Comparison of ENCODE assay signal across 26 cellular contexts in the genomic region with DNA sequence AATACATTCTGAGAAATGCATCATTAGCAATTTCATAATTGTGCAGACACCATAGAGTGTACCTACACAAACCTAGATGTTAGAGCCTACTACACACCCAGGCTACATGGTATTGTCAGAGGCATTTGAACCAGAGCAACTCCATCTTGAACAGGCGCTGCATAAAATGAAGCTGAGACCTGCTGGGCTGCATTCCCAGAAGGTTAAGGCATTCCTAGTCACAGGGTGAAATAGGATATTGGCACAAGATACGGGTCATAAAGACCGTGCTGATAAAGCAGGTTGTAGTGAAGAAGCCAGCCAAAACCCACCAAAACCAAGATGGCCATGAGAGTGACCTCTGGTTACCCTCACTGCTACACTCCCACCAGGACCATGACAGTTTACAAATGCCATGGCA.
DNase-seq lines count a peak whose midpoint lies in the region; ATAC-seq and TF ChIP-seq lines count a peak whose summit lies in the region.
"Had no signal": no experiment of that assay in that cellular context is flagged by ENCODE, and none has a peak within 500 bp of the region (broad histone marks: within the 10 kb centered on the region; RNA-seq: fewer than 3 reads in every experiment).

No MANE protein-coding gene starts in this region.

- TF ChIP-seq CTCF in VCaP (conservative IDR thresholded peaks at IDR 0.05) (no peak), neural progenitor cell (IDR thresholded peaks at IDR 0.05) (no peak), type B pancreatic cell (conservative IDR thresholded peaks at IDR 0.05) (no peak)

- H3K79me2 ChIP-seq in neural progenitor cell (ENCODE audit: low read depth) = peaks cover 80% of the 10 kb centered on the region

- no peak overlapping the region for H3K4me3 Mint-ChIP-seq in neural progenitor cell
- no peak overlapping the region for H3K4me3 Mint-ChIP-seq in type B pancreatic cell
- H3K4me3 Mint-ChIP-seq: B cell; CD8-positive, alpha-beta T cell had no signal

- H3K4me3 ChIP-seq in iPS-18a (ENCODE audit: low read length) (no peak overlapping the region), neural progenitor cell (no peak overlapping the region)
- H3K4me3 ChIP-seq: MG63, SJCRH30 had no signal

- DNase-seq in ELF-1 (ENCODE audit: low read depth, low spot score) = peak; percentile 61
- no peak for DNase-seq in neural progenitor cell (ENCODE audit: low spot score)
- DNase-seq in H4 (ENCODE audit: low spot score) = no peak
- DNase-seq in type B pancreatic cell (ENCODE audit: extremely low spot score, unreplicated experiment) = no peak
- DNase-seq: Caco-2; CD8-positive, alpha-beta T cell; DMS79 treated with DMSO at 0.1 percent for 48 hours; H7; KBM-7; MG63; NCI-H1417; NCI-H1694; NCI-H2029 treated with DMSO at 0.1 percent for 48 hours; NCI-H226; NCI-H510A; NCI-H774; NK-92 treated with Interleukin-12 subunit alpha and Interleukin-12 subunit beta, amount 100 ng/mL, for 24 hours; PC-3; SJCRH30 had no signal

- no peaks in the 10 kb centered on the region for H4K20me1 ChIP-seq in neural progenitor cell (ENCODE audit: low read depth)

- H3K27ac ChIP-seq in VCaP (peak overlapping the region; percentile 6; the same call in 1 of the 2 replicates), iPS-18a (ENCODE audit: low read length) (peak overlapping the region; percentile 19), neural progenitor cell (peak overlapping the region; percentile 25)
- H3K27ac ChIP-seq: 22Rv1, C4-2B, SJCRH30 had no signal

- no peak overlapping the region for H3K4me2 ChIP-seq in neural progenitor cell

- peaks cover 52% of the 10 kb centered on the region for H3F3A ChIP-seq in neural progenitor cell (ENCODE audit: low read depth)

- H3K4me1 Mint-ChIP-seq in neural progenitor cell (peaks cover 18% of the 10 kb centered on the region), type B pancreatic cell (ENCODE audit: unreplicated experiment) (peaks cover 6% of the 10 kb centered on the region)
- H3K4me1 Mint-ChIP-seq: B cell had no signal

- H3K9me3 ChIP-seq in iPS-18a (ENCODE audit: control insufficient read depth, low read depth, low read length) (no peaks in the 10 kb centered on the region), neural progenitor cell (ENCODE audit: low read depth) (no peaks in the 10 kb centered on the region)
- H3K9me3 ChIP-seq: Caco-2, MG63, SJCRH30 had no signal

- no peak overlapping the region for H3K27ac Mint-ChIP-seq in neural progenitor cell
- no peak overlapping the region for H3K27ac Mint-ChIP-seq in type B pancreatic cell
- H3K27ac Mint-ChIP-seq: B cell; CD8-positive, alpha-beta T cell had no signal

- H3K27me3 ChIP-seq in iPS-18a (ENCODE audit: control insufficient read depth, insufficient read depth, low read length) (no peaks in the 10 kb centered on the region), neural progenitor cell (no peaks in the 10 kb centered on the region)
- H3K27me3 ChIP-seq: MG63, SJCRH30 had no signal

- H3K27me3 Mint-ChIP-seq in neural progenitor cell (ENCODE audit: insufficient read depth, low read depth) (peaks cover 8% of the 10 kb centered on the region), type B pancreatic cell (no peaks in the 10 kb centered on the region)

- ATAC-seq in HG03025 (IDR thresholded peaks at IDR 0.05; ENCODE audit: low FRiP score, unreplicated experiment) = no peak
- ATAC-seq: CD8-positive, alpha-beta T cell; PC-3; Right ventricle myocardium inferior had no signal

- H3K4me1 ChIP-seq in iPS-18a (ENCODE audit: control insufficient read depth, low read depth, low read length) (peaks cover 24% of the 10 kb centered on the region), neural progenitor cell (peaks cover 50% of the 10 kb centered on the region)

- peaks cover 10% of the 10 kb centered on the region for H3K36me3 ChIP-seq in iPS-18a (ENCODE audit: control insufficient read depth, low read depth, low read length)
- H3K36me3 ChIP-seq in neural progenitor cell = no peaks in the 10 kb centered on the region
- H3K36me3 ChIP-seq: MG63, SJCRH30 had no signal

- no peak overlapping the region for H2AFZ ChIP-seq in neural progenitor cell (replicated peaks)

- no peaks in the 10 kb centered on the region for H3K36me3 Mint-ChIP-seq in neural progenitor cell
- H3K36me3 Mint-ChIP-seq in type B pancreatic cell = no peaks in the 10 kb centered on the region
- H3K36me3 Mint-ChIP-seq: CD8-positive, alpha-beta T cell had no signal

- H3K9ac ChIP-seq in iPS-18a (ENCODE audit: low read length) (no peak overlapping the region), neural progenitor cell (no peak overlapping the region)

- H3K9me3 Mint-ChIP-seq in neural progenitor cell = no peaks in the 10 kb centered on the region
- no peaks in the 10 kb centered on the region for H3K9me3 Mint-ChIP-seq in type B pancreatic cell
- H3K9me3 Mint-ChIP-seq: CD8-positive, alpha-beta T cell had no signal
